Comparison of ENCODE assay signal across 8 cellular contexts in genomic region chr3:113051222-113051804, GRCh38.
DNase-seq lines count a peak whose midpoint lies in the region; ATAC-seq, FAIRE-seq and TF ChIP-seq lines count a peak whose summit lies in the region.

No MANE protein-coding gene starts in this region.

- TF ChIP-seq POLR2A in GM12891 (IDR thresholded peaks at IDR 0.05; ENCODE audit: low read depth, low read length): no peak

- H3K9me3 ChIP-seq in right cardiac atrium (ENCODE audit: control insufficient read depth, low read length): no peaks in the 10 kb centered on the region

- DNase-seq in GM12891 (ENCODE audit: insufficient read length, low spot score) (peak; percentile 56), NCI-H1417 treated with DMSO at 0.1 percent for 48 hours (lab: John Stamatoyannopoulos, UW) (peak; percentile 20), T follicular helper cell (ENCODE audit: low read depth) (peak; percentile 75), amniotic stem cell (lab: John Stamatoyannopoulos, UW) (peak; percentile 20), right cardiac atrium (peak; percentile 75 to 88 (median 82)), sciatic nerve (ENCODE audit: low spot score) (peak; percentile 93)

- 13% methylated on average over 17 of the region's 17 CpGs for WGBS in right cardiac atrium

- H3K27me3 ChIP-seq in right cardiac atrium (ENCODE audit: control insufficient read depth, insufficient read depth): no peaks in the 10 kb centered on the region

- FAIRE-seq in GM12891 (lab: Jason Lieb, UNC): peak; percentile 85

- intact Hi-C loops in right cardiac atrium (cut with DNase I) (loop anchor here (2.0 to 10.0 kb wide), 3 partner anchors 233 to 237 kb away; no protein-coding TSS in a partner anchor), sciatic nerve (cut with DNase I) (loop anchor here (5.0 kb wide), 1 partner anchor 236 kb away; no protein-coding TSS in a partner anchor)

- no peak overlapping the region for H3K27ac ChIP-seq in right cardiac atrium (ENCODE audit: low read length)

- peak; percentile 98 for ATAC-seq in HG02798 (IDR thresholded peaks at IDR 0.05; ENCODE audit: poor library complexity, unreplicated experiment)
- ATAC-seq in right cardiac atrium: peak; percentile 95
- peak; percentile 98 for ATAC-seq in sciatic nerve
- ATAC-seq in HG03139 (IDR thresholded peaks at IDR 0.05; ENCODE audit: unreplicated experiment): no peak

- peaks cover 3% of the 10 kb centered on the region for H3K4me1 ChIP-seq in right cardiac atrium (ENCODE audit: control insufficient read depth, insufficient read depth, low read length)

- H3K4me3 ChIP-seq in right cardiac atrium (ENCODE audit: low read length): peak overlapping the region; percentile 25

TF ChIP-seq in GM12891, 5 proteins besides CTCF, POLR2A, EP300 and RAD21:
- TF ChIP-seq POLR2AphosphoS5 (IDR thresholded peaks at IDR 0.05; ENCODE audit: low read depth, low read length) (no peak), PAX5 (IDR thresholded peaks at IDR 0.05; ENCODE audit: insufficient read depth, low read length, severe bottlenecking) (no peak), SPI1 (IDR thresholded peaks at IDR 0.05; ENCODE audit: low read depth, low read length) (no peak), TAF1 (IDR thresholded peaks at IDR 0.05; ENCODE audit: low read depth, low read length) (no peak)

Comparison
In these comparisons a context has a peak if more than half of its experiments do, and no peak if none do; other contexts are left out.
1. DNase-seq: peak in every context shown above with its lines; median percentile 93 in sciatic nerve; 82 in right cardiac atrium; 75 in T follicular helper cell; 56 in GM12891; 20 in NCI-H1417 treated with DMSO at 0.1 percent for 48 hours; 20 in amniotic stem cell.